Comparison of ENCODE assay signal across 29 cellular contexts in genomic region chr1:6621429-6622391, GRCh38. TPM values are rescaled to one million over a fixed set of nuclear protein-coding genes. Genes with fewer than 3 reads are reported as not detected.
DNase-seq lines count a peak whose midpoint lies in the region; ATAC-seq, FAIRE-seq and TF ChIP-seq lines count a peak whose summit lies in the region.
"Had no signal": no experiment of that assay in that cellular context is flagged by ENCODE, and none has a peak within 500 bp of the region (broad histone marks: within the 10 kb centered on the region; RNA-seq: fewer than 3 reads in every experiment).

No MANE protein-coding gene starts in this region.

- intact Hi-C loops in GM12878 (cut with micrococcal nuclease; ENCODE audit: unreplicated experiment): no loop called here

- H3K79me2 ChIP-seq in GM12878 (ENCODE audit: control insufficient read depth, insufficient read depth, low read length): peaks cover 15% of the 10 kb centered on the region

- ATAC-seq in GM12878 (no peak), GM18520 (IDR thresholded peaks at IDR 0.05; ENCODE audit: unreplicated experiment) (no peak), HG02870 (IDR thresholded peaks at IDR 0.05; ENCODE audit: unreplicated experiment) (no peak)
- ATAC-seq: naive thymus-derived CD8-positive, alpha-beta T cell; right cardiac atrium had no signal

- TF ChIP-seq POLR2A in GM12878 (IDR thresholded peaks at IDR 0.05; ENCODE audit: low read depth, low read length): no peak

- TF ChIP-seq CTCF in GM12878 (IDR thresholded peaks at IDR 0.05 in 2 of 3, conservative IDR thresholded peaks at IDR 0.05 in 1 of 3; ENCODE audit: control insufficient read depth in 2 of 3, extremely low read depth in 1 of 3, insufficient read depth in 1 of 3, low read depth in 3 of 3, low read length in 3 of 3) (no peak), nephron (IDR thresholded peaks at IDR 0.05; ENCODE audit: unreplicated experiment in 3 of 3) (no peak)

- CTCF ChIA-PET in GM12878 (lab: Yijun Ruan, JAX): interaction anchor here (1.4 to 2.2 kb wide), 2 partner anchors 41 to 67 kb away, joined by 4 to 5 read pairs; partner anchors contain the start of genes NOL9 and TAS1R1

- peaks cover 54% of the 10 kb centered on the region for H3K36me3 Mint-ChIP-seq in nephron (ENCODE audit: low read depth)

- H3K4me1 Mint-ChIP-seq in nephron: peaks cover 16% of the 10 kb centered on the region

- SMC1A ChIA-PET in GM12878 (lab: Charles Lee; ENCODE audit: uncharacterized antibody, unreplicated experiment): interaction anchor here (2.1 kb wide), 1 partner anchor 42 kb away, joined by 5 read pairs; the partner anchor contains the start of gene ZBTB48

- no peak overlapping the region for H3K27ac ChIP-seq in GM12878 (ENCODE audit: control insufficient read depth, insufficient read depth)
- H3K27ac ChIP-seq in subcutaneous abdominal adipose tissue (ENCODE audit: low read depth, low read length): peak overlapping the region; percentile 95
- H3K27ac ChIP-seq in small intestine (ENCODE audit: low read depth in 1 of 2, low read length in 1 of 2): no peak overlapping the region
- H3K27ac ChIP-seq: thoracic aorta had no signal

- no peaks in the 10 kb centered on the region for H3K9me3 Mint-ChIP-seq in nephron
- H3K9me3 Mint-ChIP-seq: activated naive CD8-positive, alpha-beta T cell treated with anti-CD3 and anti-CD28 coated beads for 36 hours; CD8-positive, alpha-beta memory T cell; dendritic cell treated with granulocyte-macrophage colony-stimulating factor and Interleukin-4, amounts not matched to agents 40 ng/mL and 50 ng/mL, for 4 days; naive thymus-derived CD8-positive, alpha-beta T cell had no signal

- H3K4me1 ChIP-seq in GM12878 (ENCODE audit: control insufficient read depth, insufficient read depth, low read length) (peaks cover 9% of the 10 kb centered on the region), subcutaneous abdominal adipose tissue (ENCODE audit: control insufficient read depth in 5 of 5, insufficient read depth in 5 of 5, low read length in 5 of 5) (peaks cover 8 to 64% (median 51%) of the 10 kb centered on the region in 5 donors), small intestine (ENCODE audit: control insufficient read depth in 2 of 2, insufficient read depth in 1 of 2, low read depth in 1 of 2, low read length in 1 of 2) (no peaks in the 10 kb centered on the region)

- H3K4me3 ChIP-seq in GM12878 (no peak overlapping the region), subcutaneous abdominal adipose tissue (ENCODE audit: low read depth in 1 of 5, low read length in 5 of 5) (peak overlapping the region in 2 of 5 donors; percentile 13 to 25), small intestine (ENCODE audit: low read depth in 1 of 2, low read length in 2 of 2) (no peak overlapping the region)
- H3K4me3 ChIP-seq: thoracic aorta had no signal

- no peak for TF ChIP-seq EP300 in GM12878 (IDR thresholded peaks at IDR 0.05; ENCODE audit: borderline replicate concordance in 1 of 2, control insufficient read depth in 1 of 2, low read depth in 2 of 2, low read length in 2 of 2)

- H3K9me3 ChIP-seq in GM12878 (replicated peaks; ENCODE audit: control insufficient read depth, insufficient read depth, low read length) (no peaks in the 10 kb centered on the region), subcutaneous abdominal adipose tissue (ENCODE audit: control insufficient read depth in 5 of 5, low read length in 5 of 5) (no peaks in the 10 kb centered on the region), small intestine (ENCODE audit: control insufficient read depth, low read depth) (no peaks in the 10 kb centered on the region)
- H3K9me3 ChIP-seq: thoracic aorta had no signal

- no peak overlapping the region for H2AFZ ChIP-seq in GM12878 (ENCODE audit: control insufficient read depth, low read depth, low read length)

- H3K27ac Mint-ChIP-seq in nephron: peak overlapping the region in 2 of 3 experiments; percentile 52 to 62
- H3K27ac Mint-ChIP-seq: activated naive CD8-positive, alpha-beta T cell treated with anti-CD3 and anti-CD28 coated beads for 36 hours; B cell; dendritic cell treated with granulocyte-macrophage colony-stimulating factor and Interleukin-4, amounts not matched to agents 40 ng/mL and 50 ng/mL, for 4 days had no signal

- H3K4me2 ChIP-seq in GM12878 (ENCODE audit: control insufficient read depth, insufficient read depth): no peak overlapping the region

- POLR2A ChIA-PET in GM12878 (lab: Charles Lee): interaction anchor here (1.6 kb wide), 1 partner anchor 20 kb away, joined by 4 read pairs; no protein-coding TSS in a partner anchor

- H3K27me3 ChIP-seq in GM12878 (replicated peaks in 1 of 2; ENCODE audit: control insufficient read depth in 2 of 2, insufficient read depth in 2 of 2, low read length in 1 of 2): no peaks in the 10 kb centered on the region
- H3K27me3 ChIP-seq in subcutaneous abdominal adipose tissue (ENCODE audit: control insufficient read depth in 5 of 5, insufficient read depth in 4 of 5, low read length in 5 of 5): no peaks in the 10 kb centered on the region
- no peaks in the 10 kb centered on the region for H3K27me3 ChIP-seq in small intestine (ENCODE audit: control insufficient read depth in 2 of 2, insufficient read depth in 2 of 2, low read length in 2 of 2)

- no peak for FAIRE-seq in GM12878 (lab: Jason Lieb, UNC)
- no peak for FAIRE-seq in small intestine (lab: Jason Lieb, UNC)
- FAIRE-seq: A204.1, astrocyte, H54, islet of Langerhans had no signal

- H3K4me3 Mint-ChIP-seq in nephron: peak overlapping the region in 2 of 3 experiments; percentile 44 to 48
- H3K4me3 Mint-ChIP-seq: activated naive CD8-positive, alpha-beta T cell treated with anti-CD3 and anti-CD28 coated beads for 36 hours; dendritic cell treated with granulocyte-macrophage colony-stimulating factor and Interleukin-4, amounts not matched to agents 40 ng/mL and 50 ng/mL, for 4 days had no signal

- no peaks in the 10 kb centered on the region for H3K27me3 Mint-ChIP-seq in nephron (ENCODE audit: low read depth)
- H3K27me3 Mint-ChIP-seq: activated naive CD8-positive, alpha-beta T cell treated with anti-CD3 and anti-CD28 coated beads for 36 hours; B cell; CD8-positive, alpha-beta memory T cell; dendritic cell treated with granulocyte-macrophage colony-stimulating factor and Interleukin-4, amounts not matched to agents 40 ng/mL and 50 ng/mL, for 4 days; naive thymus-derived CD8-positive, alpha-beta T cell had no signal

- H3K9ac ChIP-seq in GM12878 (ENCODE audit: control insufficient read depth, insufficient read depth, low read length) (no peak overlapping the region), subcutaneous abdominal adipose tissue (ENCODE audit: low read length in 5 of 5) (peak overlapping the region in 3 of 5 donors; percentile 8 to 53 (median 16))

- no peak for TF ChIP-seq RAD21 in GM12878 (IDR thresholded peaks at IDR 0.05; ENCODE audit: insufficient read depth, low read depth, low read length)

- H3K36me3 ChIP-seq in GM12878 (ENCODE audit: control insufficient read depth in 2 of 2, insufficient read depth in 2 of 2, low read length in 1 of 2) (peaks cover 9 to 19% of the 10 kb centered on the region in 2 experiments; a peak in 3 of 4 replicates), subcutaneous abdominal adipose tissue (ENCODE audit: control insufficient read depth in 5 of 5, insufficient read depth in 5 of 5, low read length in 5 of 5) (peaks cover 0 to 43% (median 29%) of the 10 kb centered on the region in 5 donors), small intestine (ENCODE audit: control insufficient read depth in 2 of 2, insufficient read depth in 2 of 2, low read length in 2 of 2) (peaks cover 11 to 12% of the 10 kb centered on the region in 2 donors)

- peak; percentile 7 for DNase-seq in NCI-H82 (lab: John Stamatoyannopoulos, UW)
- no peak for DNase-seq in NCI-H82 treated with DMSO at 0.1 percent for 48 hours (lab: John Stamatoyannopoulos, UW; ENCODE audit: unreplicated experiment)
- no peak for DNase-seq in GM12878 (ENCODE audit: low read depth, low spot score)
- no peak for DNase-seq in small intestine
- DNase-seq: activated CD4-positive, alpha-beta T cell treated with anti-CD3 and anti-CD28 coated beads for 4 hours; activated CD8-positive, alpha-beta memory T cell treated with anti-CD3 and anti-CD28 coated beads for 24 hours; activated effector memory CD4-positive, alpha-beta T cell treated with Interleukin-2 at 50 U/mL for 16 hours; activated naive CD8-positive, alpha-beta T cell treated with anti-CD3 and anti-CD28 coated beads for 36 hours; CD8-positive, alpha-beta memory T cell; central memory CD4-positive, alpha-beta T cell; naive thymus-derived CD8-positive, alpha-beta T cell; NCI-H1105; NCI-H2029; NCI-H345; stimulated activated CD4-positive, alpha-beta T cell treated with anti-CD3 and anti-CD28 coated beads, Interleukin-15, amount 100 ng/mL, for 24 hours; stimulated activated naive CD4-positive, alpha-beta T cell; T-helper 2 cell had no signal

- RAD21 ChIA-PET in GM12878 (lab: Charles Lee; ENCODE audit: unreplicated experiment): no interaction called here

- WGBS in GM12878 (ENCODE audit: insufficient coverage, insufficient replicate concordance, low lambda C conversion rate, missing lambda C conversion rate): 96% methylated on average over 41 of the region's 41 CpGs
- 91 to 92% (median 91%) methylated on average over 41 of the region's 41 CpGs for WGBS in small intestine, 3 donors

- no peaks in the 10 kb centered on the region for H4K20me1 ChIP-seq in GM12878 (ENCODE audit: control insufficient read depth, insufficient read depth)

- in situ Hi-C loops in GM12878 (cut with MboI): no loop called here

- TSS peak; percentile 29 for BruUV-seq in GM12878 (replicated peaks; lab: Mats Ljungman, UMichigan)

RNA-seq across cellular contexts. Expression of gene THAP3, which starts 3.0 kb away (rescaled TPM):
- 27.0 and 29.5 TPM in 2 replicates for total RNA-seq in GM12878 (2013; cell fraction: nucleolus; rRNA removed)
- 19.5 and 21.5 TPM in 2 replicates for total RNA-seq in GM12878 (2014; rRNA removed)
- total RNA-seq in GM12878 (2014; rRNA removed; fragmentation: Illumina TruSeq; extraction: Trizol): 9.7 TPM in 2 replicates
- total RNA-seq in GM12878 (2021): 12.0 TPM in 2 replicates
- polyA plus RNA-seq in GM12878 (2011; ENCODE audit: low read depth): 5.1 TPM
- 6.6 and 11.8 TPM in 2 replicates for polyA plus RNA-seq in GM12878 (2011; rRNA removed)
- polyA plus RNA-seq in GM12878 (2011; cell fraction: cytosol; rRNA removed): 14.6 and 21.4 TPM in 2 replicates
- 30.1 and 32.8 TPM in 2 replicates for polyA plus RNA-seq in GM12878 (2011; cell fraction: nucleus; rRNA removed)
- polyA plus RNA-seq in GM12878 (2012): 10.8 and 16.6 TPM in 2 replicates
- polyA plus RNA-seq in GM12878 (2014; fragmentation: Illumina TruSeq; extraction: Trizol): 0.54 and 8.3 TPM in 2 replicates
- 1 to 10 TPM; 1.5 to 2.8 TPM for polyA plus RNA-seq in GM12878 (2014; fragmentation: Nextera tagmentation; extraction: Ambion mirVana)
- polyA plus RNA-seq in GM12878 (2014; rRNA removed): 16.3 and 16.5 TPM in 2 replicates
- 10 to 100 TPM; 16.8 to 17.3 TPM for polyA plus RNA-seq in GM12878 (2016; fragmentation: Nextera tagmentation; extraction: Ambion mirVana)
- 10.4 and 27.9 TPM in 2 replicates for polyA minus RNA-seq in GM12878 (2011; rRNA and poly(A)+ RNA removed)
- 6.7 and 8.2 TPM in 2 replicates for polyA minus RNA-seq in GM12878 (2011; cell fraction: cytosol; rRNA and poly(A)+ RNA removed)
- polyA minus RNA-seq in GM12878 (2011; cell fraction: nucleus; rRNA and poly(A)+ RNA removed): 14.0 and 26.0 TPM in 2 replicates
- polyA plus RNA-seq in small intestine: 10 to 100 TPM; 14.3 to 35.1 (median 19.5) TPM

RNA-seq across cellular contexts. Expression of gene PHF13, which starts 8.2 kb away (rescaled TPM):
- total RNA-seq in GM12878 (2013; cell fraction: nucleolus; rRNA removed): 8.1 and 8.4 TPM in 2 replicates
- total RNA-seq in GM12878 (2014; rRNA removed): 5.1 and 5.7 TPM in 2 replicates
- total RNA-seq in GM12878 (2014; rRNA removed; fragmentation: Illumina TruSeq; extraction: Trizol): 4.4 and 4.6 TPM in 2 replicates
- total RNA-seq in GM12878 (2021): 15.4 and 15.6 TPM in 2 replicates
- 9.0 TPM for polyA plus RNA-seq in GM12878 (2011; ENCODE audit: low read depth)
- 4.9 and 5.1 TPM in 2 replicates for polyA plus RNA-seq in GM12878 (2011; rRNA removed)
- 4.1 and 5.2 TPM in 2 replicates for polyA plus RNA-seq in GM12878 (2011; cell fraction: cytosol; rRNA removed)
- polyA plus RNA-seq in GM12878 (2011; cell fraction: nucleus; rRNA removed): 13.9 and 15.6 TPM in 2 replicates
- 14.2 and 16.0 TPM in 2 replicates for polyA plus RNA-seq in GM12878 (2012)
- polyA plus RNA-seq in GM12878 (2014; fragmentation: Illumina TruSeq; extraction: Trizol): 6.1 and 8.2 TPM in 2 replicates
- polyA plus RNA-seq in GM12878 (2014; fragmentation: Nextera tagmentation; extraction: Ambion mirVana): 1 to 10 TPM in 1 of 2 experiments, under 1 TPM in 1; 0.87 to 1.9 TPM
- polyA plus RNA-seq in GM12878 (2014; rRNA removed): 6.4 and 8.2 TPM in 2 replicates
- polyA plus RNA-seq in GM12878 (2016; fragmentation: Nextera tagmentation; extraction: Ambion mirVana): 1 to 10 TPM; 4.8 to 5.2 TPM
- 4.2 and 6.0 TPM in 2 replicates for polyA minus RNA-seq in GM12878 (2011; rRNA and poly(A)+ RNA removed)
- 3.0 and 3.1 TPM in 2 replicates for polyA minus RNA-seq in GM12878 (2011; cell fraction: cytosol; rRNA and poly(A)+ RNA removed)
- 1.7 and 3.3 TPM in 2 replicates for polyA minus RNA-seq in GM12878 (2011; cell fraction: nucleus; rRNA and poly(A)+ RNA removed)
- polyA plus RNA-seq in small intestine: 1 to 10 TPM; 4.0 to 5.0 (median 4.6) TPM

RNA-seq across cellular contexts. Expression of gene KLHL21, which starts 19.0 kb away (rescaled TPM):
- 16.3 and 18.5 TPM in 2 replicates for total RNA-seq in GM12878 (2013; cell fraction: nucleolus; rRNA removed)
- total RNA-seq in GM12878 (2014; rRNA removed): 7.9 and 10.1 TPM in 2 replicates
- 3.5 and 3.9 TPM in 2 replicates for total RNA-seq in GM12878 (2014; rRNA removed; fragmentation: Illumina TruSeq; extraction: Trizol)
- total RNA-seq in GM12878 (2021): 11.0 and 12.2 TPM in 2 replicates
- 4.6 TPM for polyA plus RNA-seq in GM12878 (2011; ENCODE audit: low read depth)
- polyA plus RNA-seq in GM12878 (2011; rRNA removed): 1.9 and 2.5 TPM in 2 replicates
- 4.4 and 4.5 TPM in 2 replicates for polyA plus RNA-seq in GM12878 (2011; cell fraction: cytosol; rRNA removed)
- polyA plus RNA-seq in GM12878 (2011; cell fraction: nucleus; rRNA removed): 9.7 and 11.7 TPM in 2 replicates
- 10.8 and 15.1 TPM in 2 replicates for polyA plus RNA-seq in GM12878 (2012)
- polyA plus RNA-seq in GM12878 (2014; fragmentation: Illumina TruSeq; extraction: Trizol): 1.5 and 4.2 TPM in 2 replicates
- polyA plus RNA-seq in GM12878 (2014; fragmentation: Nextera tagmentation; extraction: Ambion mirVana): 1 to 10 TPM in 1 of 2 experiments, under 1 TPM in 1; 0.76 to 1.2 TPM
- 6.3 and 7.3 TPM in 2 replicates for polyA plus RNA-seq in GM12878 (2014; rRNA removed)
- polyA plus RNA-seq in GM12878 (2016; fragmentation: Nextera tagmentation; extraction: Ambion mirVana): 1 to 10 TPM; 7.7 to 9.2 TPM
- polyA minus RNA-seq in GM12878 (2011; rRNA and poly(A)+ RNA removed): 6.1 and 12.7 TPM in 2 replicates
- 5.2 and 9.1 TPM in 2 replicates for polyA minus RNA-seq in GM12878 (2011; cell fraction: cytosol; rRNA and poly(A)+ RNA removed)
- 5.9 and 8.9 TPM in 2 replicates for polyA minus RNA-seq in GM12878 (2011; cell fraction: nucleus; rRNA and poly(A)+ RNA removed)
- 10 to 100 TPM in 1 of 3 donors, 1 to 10 TPM in 2; 3.1 to 10.5 (median 4.1) TPM for polyA plus RNA-seq in small intestine

RNA-seq across cellular contexts. Expression of gene ZBTB48, which starts 41.9 kb away (rescaled TPM):
- total RNA-seq in GM12878 (2013; cell fraction: nucleolus; rRNA removed): 40.4 and 45.4 TPM in 2 replicates
- total RNA-seq in GM12878 (2014; rRNA removed): 13.6 and 16.3 TPM in 2 replicates
- 14.5 and 18.8 TPM in 2 replicates for total RNA-seq in GM12878 (2014; rRNA removed; fragmentation: Illumina TruSeq; extraction: Trizol)
- 23.6 and 27.8 TPM in 2 replicates for total RNA-seq in GM12878 (2021)
- polyA plus RNA-seq in GM12878 (2011; ENCODE audit: low read depth): 8.7 TPM
- polyA plus RNA-seq in GM12878 (2011; rRNA removed): 10.8 and 17.2 TPM in 2 replicates
- polyA plus RNA-seq in GM12878 (2011; cell fraction: cytosol; rRNA removed): 19.4 and 33.6 TPM in 2 replicates
- polyA plus RNA-seq in GM12878 (2011; cell fraction: nucleus; rRNA removed): 68.9 and 75.7 TPM in 2 replicates
- polyA plus RNA-seq in GM12878 (2012): 21.0 and 24.5 TPM in 2 replicates
- 7.6 and 9.9 TPM in 2 replicates for polyA plus RNA-seq in GM12878 (2014; fragmentation: Illumina TruSeq; extraction: Trizol)
- 1 to 10 TPM in 1 of 2 experiments, under 1 TPM in 1; 1.00 to 3.3 TPM for polyA plus RNA-seq in GM12878 (2014; fragmentation: Nextera tagmentation; extraction: Ambion mirVana)
- polyA plus RNA-seq in GM12878 (2014; rRNA removed): 25.3 and 26.3 TPM in 2 replicates
- 10 to 100 TPM; 16.3 to 18.7 TPM for polyA plus RNA-seq in GM12878 (2016; fragmentation: Nextera tagmentation; extraction: Ambion mirVana)
- 11.6 and 23.8 TPM in 2 replicates for polyA minus RNA-seq in GM12878 (2011; rRNA and poly(A)+ RNA removed)
- 8.4 and 10.8 TPM in 2 replicates for polyA minus RNA-seq in GM12878 (2011; cell fraction: cytosol; rRNA and poly(A)+ RNA removed)
- 20.1 and 31.1 TPM in 2 replicates for polyA minus RNA-seq in GM12878 (2011; cell fraction: nucleus; rRNA and poly(A)+ RNA removed)
- polyA plus RNA-seq in small intestine: 100 to 1,000 TPM in 2 of 3 donors, 10 to 100 TPM in 1; 19.9 to 164 (median 121) TPM
